ENCODE assay signal across 12 cellular contexts in genomic region chr3:56887402-56888025, GRCh38.
DNase-seq lines count a peak whose midpoint lies in the region; ATAC-seq, FAIRE-seq and TF ChIP-seq lines count a peak whose summit lies in the region.
"Had no signal": no experiment of that assay in that cellular context is flagged by ENCODE, and none has a peak within 500 bp of the region (broad histone marks: within the 10 kb centered on the region; RNA-seq: fewer than 3 reads in every experiment).

No MANE protein-coding gene starts in this region.

- H3K27me3 Mint-ChIP-seq in CD4-positive, CD25-positive, alpha-beta regulatory T cell: no peaks in the 10 kb centered on the region
- no peaks in the 10 kb centered on the region for H3K27me3 Mint-ChIP-seq in CD8-positive, alpha-beta memory T cell
- H3K27me3 Mint-ChIP-seq in activated CD8-positive, alpha-beta T cell treated with anti-CD3 and anti-CD28 coated beads for 36 hours: no peaks in the 10 kb centered on the region

- intact Hi-C loops in activated CD8-positive, alpha-beta T cell treated with anti-CD3 and anti-CD28 coated beads for 36 hours (cut with micrococcal nuclease): no loop called here
- intact Hi-C loops in left colon (cut with DNase I, micrococcal nuclease) (no loop called here), uterus (cut with DNase I; ENCODE audit: low total_unique reads) (no loop called here), testis (cut with DNase I; ENCODE audit: low total_unique reads) (no loop called here), kidney (cut with DNase I) (no loop called here)

- POLR2A ChIA-PET in CD8-positive, alpha-beta memory T cell (lab: Charles Lee): interaction anchor here (0.6 kb wide), 1 partner anchor 177 kb away, joined by 3 read pairs; no protein-coding TSS in a partner anchor
- POLR2A ChIA-PET in activated CD8-positive, alpha-beta T cell treated with anti-CD3 and anti-CD28 coated beads for 36 hours (lab: Charles Lee): interaction anchor here (1.2 to 12.6 kb wide), 4 partner anchors 19 to 71 kb away, joined by 3 to 79 read pairs (median 4); no protein-coding TSS in a partner anchor

- no peak for TF ChIP-seq CTCF in activated CD8-positive, alpha-beta T cell treated with anti-CD3 and anti-CD28 coated beads for 36 hours (IDR thresholded peaks at IDR 0.05)
- TF ChIP-seq CTCF in uterus (IDR thresholded peaks at IDR 0.05) (no peak), testis (IDR thresholded peaks at IDR 0.05) (no peak), kidney (IDR thresholded peaks at IDR 0.05; ENCODE audit: borderline replicate concordance, extremely low read depth, insufficient read depth) (no peak)

- DNase-seq in CD4-positive, CD25-positive, alpha-beta regulatory T cell: peak in 2 of 3 donors; percentile 29 to 76
- peak in 3 of 5 donors; percentile 19 to 53 (median 22) for DNase-seq in CD8-positive, alpha-beta memory T cell
- DNase-seq in activated CD8-positive, alpha-beta T cell treated with anti-CD3 and anti-CD28 coated beads for 36 hours: peak; percentile 73
- DNase-seq in left colon (no peak), uterus (no peak), testis (no peak), kidney (no peak)
- DNase-seq: glutamatergic neuron; H7; PC-9; stimulated activated CD8-positive, alpha-beta memory T cell treated with anti-CD3 and anti-CD28 coated beads, Interleukin-4, amount 100 ng/mL, for 48 hours had no signal

- peaks cover 8% of the 10 kb centered on the region for H3K36me3 Mint-ChIP-seq in CD4-positive, CD25-positive, alpha-beta regulatory T cell
- H3K36me3 Mint-ChIP-seq in CD8-positive, alpha-beta memory T cell: peaks cover 0 to 1% (median 0%) of the 10 kb centered on the region in 3 donors
- peaks cover 4% of the 10 kb centered on the region for H3K36me3 Mint-ChIP-seq in activated CD8-positive, alpha-beta T cell treated with anti-CD3 and anti-CD28 coated beads for 36 hours (ENCODE audit: low read depth)

- TF ChIP-seq POLR2A in uterus (IDR thresholded peaks at IDR 0.05) (no peak), testis (IDR thresholded peaks at IDR 0.05) (no peak)

- H3K9ac ChIP-seq in kidney (ENCODE audit: low read length in 2 of 2): no peak overlapping the region
- H3K9ac ChIP-seq: KMS-11 had no signal

- peaks cover 70% of the 10 kb centered on the region for H3K4me1 ChIP-seq in CD4-positive, CD25-positive, alpha-beta regulatory T cell (ENCODE audit: control insufficient read depth, insufficient read depth, low read length, poor library complexity, severe bottlenecking)
- peaks cover 60% of the 10 kb centered on the region for H3K4me1 ChIP-seq in CD8-positive, alpha-beta memory T cell (ENCODE audit: insufficient read depth, low read length)
- no peaks in the 10 kb centered on the region for H3K4me1 ChIP-seq in uterus
- peaks cover 15% of the 10 kb centered on the region for H3K4me1 ChIP-seq in testis
- peaks cover 0 to 3% of the 10 kb centered on the region in 2 donors for H3K4me1 ChIP-seq in kidney (ENCODE audit: control insufficient read depth in 1 of 2, insufficient read depth in 1 of 2, low read depth in 1 of 2, low read length in 2 of 2)

- peaks cover 4% of the 10 kb centered on the region for H3K36me3 ChIP-seq in CD4-positive, CD25-positive, alpha-beta regulatory T cell (ENCODE audit: control insufficient read depth, insufficient read depth, low read length)
- no peaks in the 10 kb centered on the region for H3K36me3 ChIP-seq in CD8-positive, alpha-beta memory T cell (ENCODE audit: insufficient read depth, low read length)
- H3K36me3 ChIP-seq in uterus: no peaks in the 10 kb centered on the region
- H3K36me3 ChIP-seq in testis (ENCODE audit: low read depth, missing control alignments): no peaks in the 10 kb centered on the region
- no peaks in the 10 kb centered on the region for H3K36me3 ChIP-seq in kidney (ENCODE audit: control insufficient read depth in 1 of 2, insufficient read depth in 2 of 2, low read length in 2 of 2)

- CTCF ChIA-PET in CD8-positive, alpha-beta memory T cell (lab: Charles Lee): interaction anchor here (1.1 to 1.4 kb wide), 2 partner anchors 29 to 101 kb away, joined by 3 to 4 read pairs; no protein-coding TSS in a partner anchor
- CTCF ChIA-PET in activated CD8-positive, alpha-beta T cell treated with anti-CD3 and anti-CD28 coated beads for 36 hours (lab: Charles Lee): interaction anchor here (1.0 to 1.6 kb wide), 4 partner anchors 10 to 21 kb away, joined by 3 to 4 read pairs (median 4); no protein-coding TSS in a partner anchor

- peak; percentile 67 to 76 for ATAC-seq in CD4-positive, CD25-positive, alpha-beta regulatory T cell (ENCODE audit: low read depth in 2 of 2)
- peak; percentile 77 for ATAC-seq in activated CD8-positive, alpha-beta T cell treated with anti-CD3 and anti-CD28 coated beads for 36 hours
- peak; percentile 78 for ATAC-seq in left colon

- H3K27ac Mint-ChIP-seq in CD4-positive, CD25-positive, alpha-beta regulatory T cell: peak overlapping the region; percentile 72 to 88 (median 86)
- H3K27ac Mint-ChIP-seq in CD8-positive, alpha-beta memory T cell: peak overlapping the region; percentile 41 to 96 (median 81)
- peak overlapping the region; percentile 92 for H3K27ac Mint-ChIP-seq in activated CD8-positive, alpha-beta T cell treated with anti-CD3 and anti-CD28 coated beads for 36 hours

- FAIRE-seq in kidney (lab: Jason Lieb, UNC): no peak

- H3K9me3 ChIP-seq in CD4-positive, CD25-positive, alpha-beta regulatory T cell (ENCODE audit: control insufficient read depth in 2 of 2, low read length in 2 of 2): no peaks in the 10 kb centered on the region
- H3K9me3 ChIP-seq in CD8-positive, alpha-beta memory T cell (ENCODE audit: low read length): no peaks in the 10 kb centered on the region
- H3K9me3 ChIP-seq in uterus: no peaks in the 10 kb centered on the region
- H3K9me3 ChIP-seq in testis: no peaks in the 10 kb centered on the region
- H3K9me3 ChIP-seq in kidney (ENCODE audit: control insufficient read depth in 1 of 2, low read length in 2 of 2): no peaks in the 10 kb centered on the region

- H3K27me3 ChIP-seq in CD4-positive, CD25-positive, alpha-beta regulatory T cell (ENCODE audit: control insufficient read depth, insufficient read depth, low read length): no peaks in the 10 kb centered on the region
- no peaks in the 10 kb centered on the region for H3K27me3 ChIP-seq in CD8-positive, alpha-beta memory T cell (ENCODE audit: insufficient read depth, low read length, poor library complexity, severe bottlenecking)
- no peaks in the 10 kb centered on the region for H3K27me3 ChIP-seq in uterus
- no peaks in the 10 kb centered on the region for H3K27me3 ChIP-seq in testis

- no peaks in the 10 kb centered on the region for H3K9me3 Mint-ChIP-seq in CD4-positive, CD25-positive, alpha-beta regulatory T cell
- H3K9me3 Mint-ChIP-seq in CD8-positive, alpha-beta memory T cell: no peaks in the 10 kb centered on the region
- no peaks in the 10 kb centered on the region for H3K9me3 Mint-ChIP-seq in activated CD8-positive, alpha-beta T cell treated with anti-CD3 and anti-CD28 coated beads for 36 hours

- 54 to 68% methylated on average over 2 of the region's 2 CpGs for WGBS in testis, 2 donors

- peaks cover 25 to 90% (median 64%) of the 10 kb centered on the region in 4 donors for H3K4me1 Mint-ChIP-seq in CD4-positive, CD25-positive, alpha-beta regulatory T cell
- H3K4me1 Mint-ChIP-seq in CD8-positive, alpha-beta memory T cell: peaks cover 79 to 85% (median 82%) of the 10 kb centered on the region in 3 donors
- peaks cover 85% of the 10 kb centered on the region for H3K4me1 Mint-ChIP-seq in activated CD8-positive, alpha-beta T cell treated with anti-CD3 and anti-CD28 coated beads for 36 hours (ENCODE audit: low read depth)

- H3K4me3 ChIP-seq in CD4-positive, CD25-positive, alpha-beta regulatory T cell (ENCODE audit: low read depth, low read length): peak overlapping the region; percentile 63
- peak overlapping the region; percentile 30 for H3K4me3 ChIP-seq in CD8-positive, alpha-beta memory T cell (ENCODE audit: low read length)
- H3K4me3 ChIP-seq in uterus: no peak overlapping the region
- H3K4me3 ChIP-seq in testis: no peak overlapping the region
- no peak overlapping the region for H3K4me3 ChIP-seq in kidney (ENCODE audit: low read length in 2 of 2)
- H3K4me3 ChIP-seq: PC-9 had no signal

- H3K27ac ChIP-seq in CD4-positive, CD25-positive, alpha-beta regulatory T cell (ENCODE audit: insufficient read depth, low read length, poor library complexity, severe bottlenecking): no peak overlapping the region
- H3K27ac ChIP-seq in CD8-positive, alpha-beta memory T cell (ENCODE audit: low read depth, low read length): no peak overlapping the region
- H3K27ac ChIP-seq in uterus: peak overlapping the region in 1 of 2 donors; percentile 34
- H3K27ac ChIP-seq in testis: no peak overlapping the region
- H3K27ac ChIP-seq in kidney (ENCODE audit: low read depth in 2 of 2, low read length in 2 of 2): no peak overlapping the region
- H3K27ac ChIP-seq: KMS-11, PC-9 had no signal

- peak overlapping the region; percentile 46 to 81 (median 62) for H3K4me3 Mint-ChIP-seq in CD4-positive, CD25-positive, alpha-beta regulatory T cell
- peak overlapping the region; percentile 6 to 83 (median 71) for H3K4me3 Mint-ChIP-seq in CD8-positive, alpha-beta memory T cell
- H3K4me3 Mint-ChIP-seq in activated CD8-positive, alpha-beta T cell treated with anti-CD3 and anti-CD28 coated beads for 36 hours: peak overlapping the region; percentile 40

Comparison
In these comparisons a context has a peak if more than half of its experiments do, and no peak if none do; other contexts are left out.
1. DNase-seq: peak in CD4-positive, CD25-positive, alpha-beta regulatory T cell (2 of 3), CD8-positive, alpha-beta memory T cell (3 of 5) and activated CD8-positive, alpha-beta T cell treated with anti-CD3 and anti-CD28 coated beads for 36 hours (single experiment); none in left colon (0 of 2), uterus (0 of 2), testis (single experiment) and kidney (single experiment).
2. H3K4me3 ChIP-seq: peak in CD4-positive, CD25-positive, alpha-beta regulatory T cell (single experiment) and CD8-positive, alpha-beta memory T cell (single experiment); none in uterus (0 of 2), testis (0 of 2) and kidney (0 of 2).
3. Peak in every context shown above with its lines, with median percentiles within 50 percentile points of each other: ATAC-seq, H3K27ac Mint-ChIP-seq and H3K4me3 Mint-ChIP-seq.